15 cellular contexts compared by ENCODE assay signal in genomic region chr9:99092643-99093491, GRCh38. TPM values are rescaled to one million over a fixed set of nuclear protein-coding genes. Genes with fewer than 3 reads are reported as not detected.
DNase-seq lines count a peak whose midpoint lies in the region; ATAC-seq and TF ChIP-seq lines count a peak whose summit lies in the region.
"Had no signal": no experiment of that assay in that cellular context is flagged by ENCODE, and none has a peak within 500 bp of the region (broad histone marks: within the 10 kb centered on the region; RNA-seq: fewer than 3 reads in every experiment).

No MANE protein-coding gene starts in this region.

- ATAC-seq in activated CD4-positive, CD25-positive, alpha-beta regulatory T cell treated with anti-CD3 and anti-CD28 coated beads, Interleukin-2, amount 50 U/mL, for 24 hours: peak; percentile 80 to 81
- ATAC-seq in PC-3: no peak
- no peak for ATAC-seq in GM21576 (IDR thresholded peaks at IDR 0.05; ENCODE audit: unreplicated experiment)
- ATAC-seq: HCT116 had no signal

- no peak overlapping the region for H3K9ac ChIP-seq in PC-3 (ENCODE audit: low read length)

- H3K27me3 Mint-ChIP-seq in activated naive CD4-positive, alpha-beta T cell treated with anti-CD3 and anti-CD28 coated beads, Interleukin-2, amount 10 ng/mL, durations not matched to agents 7 days and 5 days: peaks cover 11% of the 10 kb centered on the region

- no peak overlapping the region for H2AFZ ChIP-seq in PC-3 (ENCODE audit: low read length)

- no peaks in the 10 kb centered on the region for H3K9me2 ChIP-seq in PC-3 (replicated peaks; ENCODE audit: low read length)

- no TSS peak for BruUV-seq in PC-3 (replicated peaks; lab: Mats Ljungman, UMichigan)

- H3K4me1 Mint-ChIP-seq in activated naive CD4-positive, alpha-beta T cell treated with anti-CD3 and anti-CD28 coated beads, Interleukin-2, amount 10 ng/mL, durations not matched to agents 7 days and 5 days: peaks cover 70% of the 10 kb centered on the region

- POLR2A ChIA-PET in PC-3 (lab: Charles Lee; ENCODE audit: unreplicated experiment): no interaction called here

- no peaks in the 10 kb centered on the region for H3K27me3 ChIP-seq in PC-3 (ENCODE audit: low read length)

- DNase-seq in activated gamma-delta T cell treated with Interleukin-2 at 50 U/mL for 16 hours (peak; percentile 40), activated gamma-delta T cell (lab: John Stamatoyannopoulos, UW) (no peak), A172 (ENCODE audit: low spot score) (no peak), PC-3 (no peak)
- DNase-seq in activated naive CD4-positive, alpha-beta T cell treated with anti-CD3 and anti-CD28 coated beads, Interleukin-2, amount 10 ng/mL, durations not matched to agents 7 days and 5 days: peak; percentile 76
- peak; percentile 26 for DNase-seq in stimulated activated CD8-positive, alpha-beta memory T cell treated with anti-CD3 and anti-CD28 coated beads, Interleukin-4, amount 100 ng/mL, for 24 hours (ENCODE audit: low read depth)
- DNase-seq: DMS153, NCI-H82, SHP77 treated with DMSO at 0.1 percent for 48 hours had no signal

- peaks cover 29% of the 10 kb centered on the region for H3K9me3 Mint-ChIP-seq in activated naive CD4-positive, alpha-beta T cell treated with anti-CD3 and anti-CD28 coated beads, Interleukin-2, amount 10 ng/mL, durations not matched to agents 7 days and 5 days

- CTCF ChIA-PET in activated naive CD4-positive, alpha-beta T cell treated with anti-CD3 and anti-CD28 coated beads, Interleukin-2, amount 10 ng/mL, durations not matched to agents 7 days and 5 days (lab: Charles Lee): interaction anchor here (0.9 to 2.5 kb wide), 9 partner anchors 11 to 92 kb away, joined by 3 to 13 read pairs (median 4); partner anchors contain the start of gene TGFBR1
- CTCF ChIA-PET in PC-3 (lab: Charles Lee): no interaction called here

- no peaks in the 10 kb centered on the region for H3K4me1 ChIP-seq in PC-3 (ENCODE audit: insufficient read depth, low read length)

- H3K9me3 ChIP-seq in PC-3 (ENCODE audit: low read length): no peaks in the 10 kb centered on the region
- H3K9me3 ChIP-seq: thoracic aorta had no signal

- no peak overlapping the region for H3K4me2 ChIP-seq in PC-3 (ENCODE audit: low read length)

- no peak overlapping the region for H3K4me3 ChIP-seq in PC-3 (ENCODE audit: low read length)
- H3K4me3 ChIP-seq: lung, thoracic aorta had no signal

- no peaks in the 10 kb centered on the region for H3F3A ChIP-seq in PC-3 (ENCODE audit: low read length, unreplicated experiment)

- H3K36me3 Mint-ChIP-seq in activated naive CD4-positive, alpha-beta T cell treated with anti-CD3 and anti-CD28 coated beads, Interleukin-2, amount 10 ng/mL, durations not matched to agents 7 days and 5 days: peaks cover 36% of the 10 kb centered on the region

- no peaks in the 10 kb centered on the region for H3K79me2 ChIP-seq in PC-3 (ENCODE audit: low read length)

- H3K27ac Mint-ChIP-seq in activated naive CD4-positive, alpha-beta T cell treated with anti-CD3 and anti-CD28 coated beads, Interleukin-2, amount 10 ng/mL, durations not matched to agents 7 days and 5 days: peak overlapping the region; percentile 94

- TF ChIP-seq CTCF in PC-3 (conservative IDR thresholded peaks at IDR 0.05; ENCODE audit: low read depth, low read length): no peak

- peak overlapping the region; percentile 37 for H3K4me3 Mint-ChIP-seq in activated naive CD4-positive, alpha-beta T cell treated with anti-CD3 and anti-CD28 coated beads, Interleukin-2, amount 10 ng/mL, durations not matched to agents 7 days and 5 days

- no peak overlapping the region for H3K27ac ChIP-seq in PC-3 (ENCODE audit: low read length)
- H3K27ac ChIP-seq: thoracic aorta, VCaP had no signal

- no peaks in the 10 kb centered on the region for H3K36me3 ChIP-seq in PC-3 (ENCODE audit: low read depth, low read length)
- H3K36me3 ChIP-seq: thoracic aorta had no signal

- intact Hi-C loops in PC-3 (cut with micrococcal nuclease): no loop called here

- no peaks in the 10 kb centered on the region for H4K20me1 ChIP-seq in PC-3 (ENCODE audit: low read length)

RNA-seq across cellular contexts. Expression of gene TGFBR1, which starts 12.0 kb away (rescaled TPM):
- 30.3 and 31.1 TPM in 2 replicates for total RNA-seq in A172 (2014; rRNA removed; shearing (Covaris generic))
- total RNA-seq in PC-3 (2014; rRNA removed): 9.5 and 13.2 TPM in 2 replicates

Comparison
In these comparisons a context has a peak if more than half of its experiments do, and no peak if none do; other contexts are left out.
1. DNase-seq: peak in activated gamma-delta T cell treated with Interleukin-2 at 50 U/mL for 16 hours (single experiment), activated naive CD4-positive, alpha-beta T cell treated with anti-CD3 and anti-CD28 coated beads, Interleukin-2, amount 10 ng/mL, durations not matched to agents 7 days and 5 days (single experiment) and stimulated activated CD8-positive, alpha-beta memory T cell treated with anti-CD3 and anti-CD28 coated beads, Interleukin-4, amount 100 ng/mL, for 24 hours (single experiment); none in activated gamma-delta T cell (single experiment), A172 (single experiment) and PC-3 (single experiment).
2. ATAC-seq: peak in activated CD4-positive, CD25-positive, alpha-beta regulatory T cell treated with anti-CD3 and anti-CD28 coated beads, Interleukin-2, amount 50 U/mL, for 24 hours (2 of 2); none in PC-3 (single experiment) and GM21576 (single experiment).